Comparison of ENCODE assay signal across 15 cellular contexts in the genomic region with DNA sequence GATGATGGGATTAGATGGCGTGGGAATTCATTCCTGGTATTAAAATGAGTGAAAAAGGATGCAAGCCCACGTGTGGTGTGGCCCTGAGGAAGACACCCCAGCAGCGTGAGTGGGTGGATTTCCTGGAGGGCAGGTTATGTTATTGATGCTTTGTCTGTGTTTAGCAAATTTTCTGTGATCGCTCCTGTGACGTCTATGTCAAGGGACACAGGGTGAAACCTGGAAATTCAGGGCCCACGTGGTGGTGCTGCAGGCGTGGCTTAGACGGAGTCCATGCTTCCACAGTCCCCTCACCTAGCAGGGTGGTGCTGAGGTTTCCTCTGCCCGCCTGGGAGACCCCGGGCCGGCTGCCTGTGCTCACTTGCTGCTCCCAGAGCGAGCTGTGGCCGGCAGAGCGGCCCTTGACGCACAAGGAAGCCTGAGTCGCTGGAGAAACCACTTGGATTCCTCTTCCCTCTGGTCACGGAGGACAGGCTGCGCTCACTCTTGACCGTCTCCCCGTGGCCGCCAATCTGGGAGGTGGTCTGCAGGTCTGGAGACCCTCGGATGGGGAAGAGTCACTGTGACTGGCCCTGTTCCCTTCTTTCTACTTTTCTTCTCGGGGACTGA. TPM values are rescaled to one million over a fixed set of nuclear protein-coding genes. Genes with fewer than 3 reads are reported as not detected.
DNase-seq lines count a peak whose midpoint lies in the region; ATAC-seq lines count a peak whose summit lies in the region.
"Had no signal": no experiment of that assay in that cellular context is flagged by ENCODE, and none has a peak within 500 bp of the region (broad histone marks: within the 10 kb centered on the region; RNA-seq: fewer than 3 reads in every experiment).

No MANE protein-coding gene starts in this region.

- no peaks in the 10 kb centered on the region for H3K27me3 Mint-ChIP-seq in T-helper 17 cell
- peaks cover 7% of the 10 kb centered on the region for H3K27me3 Mint-ChIP-seq in stimulated activated memory B cell treated with anti-CD40 and anti-IgM and Interleukin-4, amounts not matched to agents 10 μg/mL and 1 μg/mL and 100 μg/mL, for 72 hours

- peak overlapping the region; percentile 11 for H3K27ac Mint-ChIP-seq in T-helper 17 cell
- H3K27ac Mint-ChIP-seq in stimulated activated memory B cell treated with anti-CD40 and anti-IgM and Interleukin-4, amounts not matched to agents 10 μg/mL and 1 μg/mL and 100 μg/mL, for 72 hours: no peak overlapping the region
- H3K27ac Mint-ChIP-seq: activated T-helper 2 cell treated with anti-CD3 and anti-CD28 coated beads, Interferon-gamma antibody, Interleukin-2, Interleukin-4, amounts not matched to agents 10 μg/mL and 5 μg/mL and 100 μg/mL, durations not matched to agents 14 hours and 24 hours and 36 hours; T-helper 2 cell treated with Interferon-gamma antibody and Interleukin-4, amounts not matched to agents 5 μg/mL and 100 μg/mL, for 36 hours had no signal

- peaks cover 2% of the 10 kb centered on the region for H3K36me3 Mint-ChIP-seq in T-helper 17 cell (ENCODE audit: low read depth)
- H3K36me3 Mint-ChIP-seq in stimulated activated memory B cell treated with anti-CD40 and anti-IgM and Interleukin-4, amounts not matched to agents 10 μg/mL and 1 μg/mL and 100 μg/mL, for 72 hours: no peaks in the 10 kb centered on the region

- H3K27me3 ChIP-seq in layer of hippocampus (ENCODE audit: control insufficient read depth, insufficient read depth, low read length) (no peaks in the 10 kb centered on the region), stomach smooth muscle (ENCODE audit: control insufficient read depth in 1 of 2, insufficient read depth in 2 of 2, low read length in 2 of 2) (no peaks in the 10 kb centered on the region)
- H3K27me3 ChIP-seq: ascending aorta had no signal

- peaks cover 4 to 19% of the 10 kb centered on the region in 2 donors for H3K36me3 ChIP-seq in stomach smooth muscle (ENCODE audit: control insufficient read depth in 2 of 2, insufficient read depth in 2 of 2, low read length in 2 of 2)

- H3K4me3 ChIP-seq in stomach smooth muscle (ENCODE audit: low read length in 2 of 2): no peak overlapping the region
- H3K4me3 ChIP-seq: ascending aorta, coronary artery had no signal

- DNase-seq in activated T-cell treated with anti-CD3 and anti-CD28 coated beads for 48 hours (ENCODE audit: low read depth): peak; percentile 10
- DNase-seq in activated T-cell treated with anti-CD3 and anti-CD28 coated beads for 4 hours: no peak
- DNase-seq in T-helper 17 cell: no peak
- DNase-seq in inferior parietal cortex (ENCODE audit: extremely low spot score): no peak
- DNase-seq: GOT3, kidney, NCI-H187 had no signal

- no peak overlapping the region for H3K4me3 Mint-ChIP-seq in T-helper 17 cell
- no peak overlapping the region for H3K4me3 Mint-ChIP-seq in stimulated activated memory B cell treated with anti-CD40 and anti-IgM and Interleukin-4, amounts not matched to agents 10 μg/mL and 1 μg/mL and 100 μg/mL, for 72 hours
- H3K4me3 Mint-ChIP-seq: T-helper 2 cell treated with Interferon-gamma antibody and Interleukin-4, amounts not matched to agents 5 μg/mL and 100 μg/mL, for 36 hours had no signal

- no peaks in the 10 kb centered on the region for H3K9me3 Mint-ChIP-seq in stimulated activated memory B cell treated with anti-CD40 and anti-IgM and Interleukin-4, amounts not matched to agents 10 μg/mL and 1 μg/mL and 100 μg/mL, for 72 hours
- H3K9me3 Mint-ChIP-seq: activated T-helper 2 cell treated with anti-CD3 and anti-CD28 coated beads, Interferon-gamma antibody, Interleukin-2, Interleukin-4, amounts not matched to agents 10 μg/mL and 5 μg/mL and 100 μg/mL, durations not matched to agents 14 hours and 24 hours and 36 hours; T-helper 2 cell treated with Interferon-gamma antibody and Interleukin-4, amounts not matched to agents 5 μg/mL and 100 μg/mL, for 36 hours had no signal

- no peaks in the 10 kb centered on the region for H3K9me3 ChIP-seq in T-helper 17 cell (ENCODE audit: control insufficient read depth, low read length, poor library complexity, severe bottlenecking)
- H3K9me3 ChIP-seq in stomach smooth muscle (ENCODE audit: control insufficient read depth in 2 of 2, low read length in 2 of 2): no peaks in the 10 kb centered on the region
- H3K9me3 ChIP-seq: ascending aorta had no signal

- H3K9ac ChIP-seq in stomach smooth muscle (ENCODE audit: low read length in 2 of 2): no peak overlapping the region

- peaks cover 6% of the 10 kb centered on the region for H3K4me1 Mint-ChIP-seq in T-helper 17 cell
- no peaks in the 10 kb centered on the region for H3K4me1 Mint-ChIP-seq in stimulated activated memory B cell treated with anti-CD40 and anti-IgM and Interleukin-4, amounts not matched to agents 10 μg/mL and 1 μg/mL and 100 μg/mL, for 72 hours

- H3K4me1 ChIP-seq in stomach smooth muscle (ENCODE audit: control insufficient read depth, insufficient read depth, low read length): peaks cover 7% of the 10 kb centered on the region
- H3K4me1 ChIP-seq: ascending aorta had no signal

- peak overlapping the region; percentile 75 for H3K27ac ChIP-seq in layer of hippocampus (ENCODE audit: low read depth, low read length)
- peak overlapping the region; percentile 70 for H3K27ac ChIP-seq in stomach smooth muscle (ENCODE audit: low read length)
- H3K27ac ChIP-seq: ascending aorta had no signal

- ATAC-seq in T-helper 17 cell (no peak), HG03378 (IDR thresholded peaks at IDR 0.05; ENCODE audit: unreplicated experiment) (no peak)
- no peak for ATAC-seq in stimulated activated memory B cell treated with anti-CD40 and anti-IgM and Interleukin-4, amounts not matched to agents 10 μg/mL and 1 μg/mL and 100 μg/mL, for 72 hours

RNA-seq across cellular contexts. Expression of a gene that starts 23.4 kb away (rescaled TPM):
- 10 to 100 TPM; 11.0 to 13.9 TPM for total RNA-seq in T-helper 17 cell
